ENCODE assay signal across 1 cellular context in the genomic region with DNA sequence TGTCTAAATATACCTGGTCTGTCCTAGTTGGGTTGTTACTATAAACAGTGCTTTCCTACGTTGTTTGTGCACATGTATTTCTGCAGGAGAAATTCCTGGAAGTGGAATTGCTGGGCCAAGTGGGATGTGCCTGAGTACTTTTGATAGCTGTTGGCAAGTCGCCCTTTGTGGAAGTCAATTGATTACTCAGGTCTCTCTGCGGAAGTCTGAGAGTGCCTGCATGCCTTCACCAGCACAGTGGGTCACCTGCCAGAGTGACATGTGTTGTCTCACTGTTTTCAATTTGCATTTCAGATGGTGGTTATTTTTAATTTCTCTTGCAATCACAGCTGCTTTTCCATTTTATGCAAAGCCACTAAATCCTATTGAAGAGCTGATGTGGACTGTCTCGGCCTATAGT.
TF ChIP-seq lines count a peak whose summit lies in the region.

No MANE protein-coding gene starts in this region.

TF ChIP-seq in endothelial cell of umbilical vein, 7 proteins besides CTCF, POLR2A, EP300 and RAD21:
- TF ChIP-seq GATA2 (IDR thresholded peaks at IDR 0.05; ENCODE audit: insufficient read depth, insufficient read length, low read depth, low read length) = no peak
- TF ChIP-seq, protein P1, sequence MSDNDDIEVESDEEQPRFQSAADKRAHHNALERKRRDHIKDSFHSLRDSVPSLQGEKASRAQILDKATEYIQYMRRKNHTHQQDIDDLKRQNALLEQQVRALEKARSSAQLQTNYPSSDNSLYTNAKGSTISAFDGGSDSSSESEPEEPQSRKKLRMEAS (IDR thresholded peaks at IDR 0.05; ENCODE audit: insufficient read depth, insufficient read length) = no peak
- no peak for TF ChIP-seq JUN (IDR thresholded peaks at IDR 0.05; ENCODE audit: borderline replicate concordance, insufficient read depth, insufficient read length, low read depth)
- no peak for TF ChIP-seq MYC (IDR thresholded peaks at IDR 0.05; ENCODE audit: low read depth, low read length)
- TF ChIP-seq FOS (IDR thresholded peaks at IDR 0.05; ENCODE audit: borderline replicate concordance, insufficient read depth, low read length) = no peak
- TF ChIP-seq EZH2 (IDR thresholded peaks at IDR 0.05; ENCODE audit: borderline replicate concordance, low read depth, low read length, severe bottlenecking) = no peak
- TF ChIP-seq POLR2AphosphoS5 (IDR thresholded peaks at IDR 0.05; ENCODE audit: insufficient read depth, low read depth, low read length) = no peak
